In the genomic region with DNA sequence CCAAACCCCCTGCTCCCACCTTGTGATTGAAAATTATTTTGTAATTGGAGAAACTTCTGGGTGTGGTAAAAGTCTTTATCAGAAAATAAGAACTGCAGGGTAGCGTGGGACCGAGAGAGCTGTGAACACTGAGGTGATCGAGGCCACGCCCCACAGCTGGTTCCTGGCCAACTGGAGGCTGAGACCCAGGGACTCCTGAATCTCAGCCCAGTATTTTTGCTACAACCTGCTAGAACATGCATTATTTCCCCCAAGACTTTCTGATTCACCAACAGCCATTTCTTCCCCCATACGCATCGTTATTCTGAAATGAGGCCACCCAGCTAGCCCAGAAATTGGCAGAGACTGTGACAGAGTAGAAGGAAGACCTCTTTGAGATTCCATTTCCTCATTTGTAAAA, we compare ENCODE assay signal across 28 cellular contexts. TPM values are rescaled to one million over a fixed set of nuclear protein-coding genes. Genes with fewer than 3 reads are reported as not detected.
DNase-seq lines count a peak whose midpoint lies in the region; ATAC-seq, FAIRE-seq and TF ChIP-seq lines count a peak whose summit lies in the region.
"Had no signal": no experiment of that assay in that cellular context is flagged by ENCODE, and none has a peak within 500 bp of the region (broad histone marks: within the 10 kb centered on the region; RNA-seq: fewer than 3 reads in every experiment).

No MANE protein-coding gene starts in this region.

- H3F3A ChIP-seq in SU-DHL-6 (ENCODE audit: insufficient read depth) (no peaks in the 10 kb centered on the region), smooth muscle cell (ENCODE audit: low read depth) (no peaks in the 10 kb centered on the region)

- H4K20me1 ChIP-seq in SU-DHL-6 (ENCODE audit: low read depth, low read length): no peaks in the 10 kb centered on the region
- H4K20me1 ChIP-seq in smooth muscle cell (ENCODE audit: low read depth): no peaks in the 10 kb centered on the region

- ATAC-seq in left colon: peak; percentile 30
- ATAC-seq: activated T-cell treated with anti-CD3 and anti-CD28 coated beads, Interleukin-2, amount 50 U/mL, for 4 hours had no signal

- H3K9me3 ChIP-seq in SU-DHL-6 (ENCODE audit: insufficient read depth, low read length): no peaks in the 10 kb centered on the region
- H3K9me3 ChIP-seq in smooth muscle cell (replicated peaks; ENCODE audit: low read depth): no peaks in the 10 kb centered on the region
- H3K9me3 ChIP-seq: BLaER1 had no signal

- H3K4me3 ChIP-seq in SU-DHL-6 (ENCODE audit: insufficient read depth, low read length, poor library complexity, severe bottlenecking): no peak overlapping the region
- no peak overlapping the region for H3K4me3 ChIP-seq in smooth muscle cell
- H3K4me3 ChIP-seq: BLaER1, skin epidermis had no signal

- DNase-seq in GM12892 (ENCODE audit: insufficient read length): no peak
- peak; percentile 48 for DNase-seq in NAMALWA (ENCODE audit: low spot score)
- DNase-seq in left colon: peak in 1 of 2 donors; percentile 65
- DNase-seq in NCI-H1694 treated with DMSO at 0.1 percent for 48 hours (lab: John Stamatoyannopoulos, UW): no peak
- no peak for DNase-seq in smooth muscle cell (lab: John Stamatoyannopoulos, UW; ENCODE audit: unreplicated experiment)
- DNase-seq in activated naive CD4-positive, alpha-beta T cell treated with anti-CD3 and anti-CD28 coated beads, Interleukin-2, amount 10 ng/mL, durations not matched to agents 7 days and 5 days: no peak
- DNase-seq: activated CD4-positive, alpha-beta memory T cell treated with anti-CD3 and anti-CD28 coated beads, Interleukin-2, amount 10 ng/mL, durations not matched to agents 7 days and 5 days; activated T-cell treated with anti-CD3 and anti-CD28 coated beads, Interleukin-2, amount 50 U/mL, for 4 hours; GF-D8; hypothalamus; kidney glomerular epithelial cell; mesenchymal stem cell; NCI-H1930; NCI-H524 treated with DMSO at 0.1 percent for 48 hours; stimulated activated CD4-positive, alpha-beta T cell treated with anti-CD3 and anti-CD28 coated beads, Interleukin-4, amount 100 ng/mL, for 24 hours; T-helper 1 cell; WERI-Rb-1 had no signal

- FAIRE-seq in GM12892 (lab: Jason Lieb, UNC): peak; percentile 14
- FAIRE-seq: astrocyte, D721Med, endometrium had no signal

- H3K27me3 Mint-ChIP-seq in activated naive CD4-positive, alpha-beta T cell treated with anti-CD3 and anti-CD28 coated beads, Interleukin-2, amount 10 ng/mL, durations not matched to agents 7 days and 5 days: peaks cover 81% of the 10 kb centered on the region

- CTCF ChIA-PET in activated naive CD4-positive, alpha-beta T cell treated with anti-CD3 and anti-CD28 coated beads, Interleukin-2, amount 10 ng/mL, durations not matched to agents 7 days and 5 days (lab: Charles Lee): interaction anchor here (0.6 to 2.6 kb wide), 2 partner anchors 94 to 135 kb away, joined by 3 to 5 read pairs; no protein-coding TSS in a partner anchor

- WGBS in smooth muscle cell (ENCODE audit: low lambda C conversion rate): 64% methylated on average over 6 of the region's 6 CpGs

- H3K36me3 ChIP-seq in SU-DHL-6 (ENCODE audit: low read length) (no peaks in the 10 kb centered on the region), smooth muscle cell (ENCODE audit: low read depth) (no peaks in the 10 kb centered on the region)
- H3K36me3 ChIP-seq: BLaER1, WERI-Rb-1 had no signal

- H3K4me2 ChIP-seq in SU-DHL-6 (ENCODE audit: low read depth, low read length, poor library complexity, severe bottlenecking) (peak overlapping the region; percentile 38), smooth muscle cell (no peak overlapping the region)
- H3K4me2 ChIP-seq: BLaER1 had no signal

- TF ChIP-seq POLR2A in GM12892 (IDR thresholded peaks at IDR 0.05; ENCODE audit: low read depth, low read length): no peak

- TF ChIP-seq CTCF in SU-DHL-6 (IDR thresholded peaks at IDR 0.05; ENCODE audit: insufficient read depth, low read length, poor library complexity, severe bottlenecking): no peak
- no peak for TF ChIP-seq CTCF in smooth muscle cell (IDR thresholded peaks at IDR 0.05; ENCODE audit: borderline replicate concordance, insufficient read depth, poor library complexity, severe bottlenecking)

- peaks cover 27% of the 10 kb centered on the region for H3K4me1 ChIP-seq in smooth muscle cell (ENCODE audit: low read depth)

- peaks cover 20% of the 10 kb centered on the region for H3K4me1 Mint-ChIP-seq in activated naive CD4-positive, alpha-beta T cell treated with anti-CD3 and anti-CD28 coated beads, Interleukin-2, amount 10 ng/mL, durations not matched to agents 7 days and 5 days

- H3K9me3 Mint-ChIP-seq in activated naive CD4-positive, alpha-beta T cell treated with anti-CD3 and anti-CD28 coated beads, Interleukin-2, amount 10 ng/mL, durations not matched to agents 7 days and 5 days: peaks cover 5% of the 10 kb centered on the region
- H3K9me3 Mint-ChIP-seq: activated CD4-positive, alpha-beta memory T cell treated with anti-CD3 and anti-CD28 coated beads, Interleukin-2, amount 10 ng/mL, durations not matched to agents 7 days and 5 days; activated naive CD4-positive, alpha-beta T cell treated with anti-CD3 and anti-CD28 coated beads, Interleukin-2, amount 50 U/mL, for 24 hours; activated T-cell treated with anti-CD3 and anti-CD28 coated beads, Interleukin-2, amount 50 U/mL, for 4 hours; natural killer cell treated with Interleukin-12 subunit alpha and Interleukin-12 subunit beta and Interleukin-15 and Interleukin-18, amount 100 ng/mL, for 72 hours had no signal

- H3K36me3 Mint-ChIP-seq in activated naive CD4-positive, alpha-beta T cell treated with anti-CD3 and anti-CD28 coated beads, Interleukin-2, amount 10 ng/mL, durations not matched to agents 7 days and 5 days: peaks cover 2% of the 10 kb centered on the region
- H3K36me3 Mint-ChIP-seq: activated naive CD4-positive, alpha-beta T cell treated with anti-CD3 and anti-CD28 coated beads, Interleukin-2, amount 50 U/mL, for 24 hours; natural killer cell treated with Interleukin-12 subunit alpha and Interleukin-12 subunit beta and Interleukin-15 and Interleukin-18, amount 100 ng/mL, for 72 hours had no signal

- H3K79me2 ChIP-seq in SU-DHL-6 (ENCODE audit: insufficient read depth, low read length): no peaks in the 10 kb centered on the region
- H3K79me2 ChIP-seq in smooth muscle cell (ENCODE audit: low read depth): no peaks in the 10 kb centered on the region

- no peak overlapping the region for H3K27ac Mint-ChIP-seq in activated naive CD4-positive, alpha-beta T cell treated with anti-CD3 and anti-CD28 coated beads, Interleukin-2, amount 10 ng/mL, durations not matched to agents 7 days and 5 days
- H3K27ac Mint-ChIP-seq: activated CD4-positive, alpha-beta memory T cell treated with anti-CD3 and anti-CD28 coated beads, Interleukin-2, amount 10 ng/mL, durations not matched to agents 7 days and 5 days; activated naive CD4-positive, alpha-beta T cell treated with anti-CD3 and anti-CD28 coated beads, Interleukin-2, amount 50 U/mL, for 24 hours; natural killer cell treated with Interleukin-12 subunit alpha and Interleukin-12 subunit beta and Interleukin-15 and Interleukin-18, amount 100 ng/mL, for 72 hours; progenitor cell of endocrine pancreas had no signal

- no peak overlapping the region for H3K4me3 Mint-ChIP-seq in activated naive CD4-positive, alpha-beta T cell treated with anti-CD3 and anti-CD28 coated beads, Interleukin-2, amount 10 ng/mL, durations not matched to agents 7 days and 5 days
- H3K4me3 Mint-ChIP-seq: activated CD4-positive, alpha-beta memory T cell treated with anti-CD3 and anti-CD28 coated beads, Interleukin-2, amount 10 ng/mL, durations not matched to agents 7 days and 5 days; activated naive CD4-positive, alpha-beta T cell treated with anti-CD3 and anti-CD28 coated beads, Interleukin-2, amount 50 U/mL, for 24 hours; activated T-cell treated with anti-CD3 and anti-CD28 coated beads, Interleukin-2, amount 50 U/mL, for 4 hours; natural killer cell treated with Interleukin-12 subunit alpha and Interleukin-12 subunit beta and Interleukin-15 and Interleukin-18, amount 100 ng/mL, for 72 hours had no signal

- H3K27ac ChIP-seq in SU-DHL-6 (ENCODE audit: low read depth, low read length): no peak overlapping the region
- H3K27ac ChIP-seq in smooth muscle cell (ENCODE audit: low read depth): no peak overlapping the region
- H3K27ac ChIP-seq: BLaER1, WERI-Rb-1 had no signal

- no peaks in the 10 kb centered on the region for H3K27me3 ChIP-seq in SU-DHL-6 (ENCODE audit: low read length)
- H3K27me3 ChIP-seq in smooth muscle cell (ENCODE audit: low read depth): peaks cover 53% of the 10 kb centered on the region

- H2AFZ ChIP-seq in SU-DHL-6 (ENCODE audit: low read depth, low read length, severe bottlenecking) (no peak overlapping the region), smooth muscle cell (ENCODE audit: low read depth) (no peak overlapping the region)

- intact Hi-C loops in left colon (cut with DNase I, micrococcal nuclease): no loop called here

- H3K9ac ChIP-seq in SU-DHL-6 (ENCODE audit: low read length) (no peak overlapping the region), smooth muscle cell (ENCODE audit: low read depth) (no peak overlapping the region)
- H3K9ac ChIP-seq: BLaER1 had no signal

- H3K9me2 ChIP-seq in SU-DHL-6 (replicated peaks; ENCODE audit: insufficient read depth, low read length): no peaks in the 10 kb centered on the region

RNA-seq across cellular contexts. Expression of gene FGF19, which starts 3.3 kb away (rescaled TPM):
- polyA plus RNA-seq in GM12892 (2012; ENCODE audit: missing spikeins): not detected
- total RNA-seq in left colon: not detected
- not detected in 2 replicates for total RNA-seq in smooth muscle cell
- polyA plus RNA-seq in smooth muscle cell: not detected in 2 replicates
- total RNA-seq: activated CD4-positive, alpha-beta memory T cell treated with anti-CD3 and anti-CD28 coated beads, Interleukin-2, amount 10 ng/mL, durations not matched to agents 7 days and 5 days; activated T-cell treated with anti-CD3 and anti-CD28 coated beads, Interleukin-2, amount 50 U/mL, for 4 hours; astrocyte; chondrocyte; natural killer cell treated with Interleukin-12 subunit alpha and Interleukin-12 subunit beta and Interleukin-15 and Interleukin-18, amount 100 ng/mL, for 72 hours; progenitor cell of endocrine pancreas; subcutaneous adipose tissue had no signal

RNA-seq across cellular contexts. Expression of gene LTO1, which starts 32.0 kb away (rescaled TPM):
- polyA plus RNA-seq in GM12892 (2012; ENCODE audit: missing spikeins): 9.1 TPM
- total RNA-seq in left colon: 10 to 100 TPM; 21.2 to 21.7 TPM
- 7.2 and 8.0 TPM in 2 replicates for total RNA-seq in smooth muscle cell
- 17.3 and 22.6 TPM in 2 replicates for polyA plus RNA-seq in smooth muscle cell
